Comparison of ENCODE assay signal across 10 cellular contexts in genomic region chr1:114488739-114489138, GRCh38.
"Had no signal": no experiment of that assay in that cellular context is flagged by ENCODE, and none has a peak within 500 bp of the region (broad histone marks: within the 10 kb centered on the region; RNA-seq: fewer than 3 reads in every experiment).

No MANE protein-coding gene starts in this region.

- H3K9me3 ChIP-seq: pancreas had no signal

- H3K27ac Mint-ChIP-seq: activated CD4-positive, alpha-beta memory T cell treated with anti-CD3 and anti-CD28 coated beads for 36 hours; activated CD4-positive, alpha-beta T cell treated with anti-CD3 and anti-CD28 coated beads for 36 hours; endodermal cell had no signal

- H3K27me3 Mint-ChIP-seq: activated CD4-positive, alpha-beta memory T cell treated with anti-CD3 and anti-CD28 coated beads for 36 hours; activated CD4-positive, alpha-beta T cell treated with anti-CD3 and anti-CD28 coated beads for 36 hours had no signal

- H3K4me1 ChIP-seq: pancreas, tibial nerve had no signal

- H3K27me3 ChIP-seq: pancreas, tibial nerve had no signal

- H3K4me3 ChIP-seq: pancreas, tibial nerve had no signal

- H3K4me1 Mint-ChIP-seq: endodermal cell had no signal

- H3K27ac ChIP-seq: pancreas, tibial nerve, WERI-Rb-1 had no signal

- H3K36me3 ChIP-seq: pancreas, tibial nerve had no signal

- DNase-seq: activated CD4-positive, alpha-beta memory T cell treated with anti-CD3 and anti-CD28 coated beads for 36 hours; activated CD4-positive, alpha-beta T cell treated with anti-CD3 and anti-CD28 coated beads for 36 hours; activated CD8-positive, alpha-beta memory T cell treated with anti-CD3 and anti-CD28 coated beads, Interleukin-2, amount 50 U/mL, for 4 hours; activated naive CD4-positive, alpha-beta T cell treated with anti-CD3 and anti-CD28 coated beads, Interleukin-2, amount 50 U/mL, for 16 hours; endodermal cell; head of caudate nucleus; pancreas; stimulated activated CD4-positive, alpha-beta T cell treated with anti-CD3 and anti-CD28 coated beads, Interleukin-1b, Interleukin-23, amount 100 ng/mL, for 48 hours; WERI-Rb-1 had no signal

- H3K4me3 Mint-ChIP-seq: activated CD4-positive, alpha-beta memory T cell treated with anti-CD3 and anti-CD28 coated beads for 36 hours; activated CD4-positive, alpha-beta T cell treated with anti-CD3 and anti-CD28 coated beads for 36 hours; endodermal cell had no signal

- ATAC-seq: activated CD4-positive, alpha-beta T cell treated with anti-CD3 and anti-CD28 coated beads for 36 hours; pancreas had no signal
